Comparison of ENCODE assay signal across 14 cellular contexts in genomic region chr15:90187257-90187868, GRCh38. TPM values are rescaled to one million over a fixed set of nuclear protein-coding genes. Genes with fewer than 3 reads are reported as not detected.
DNase-seq lines count a peak whose midpoint lies in the region; ATAC-seq and TF ChIP-seq lines count a peak whose summit lies in the region.
"Had no signal": no experiment of that assay in that cellular context is flagged by ENCODE, and none has a peak within 500 bp of the region (broad histone marks: within the 10 kb centered on the region; RNA-seq: fewer than 3 reads in every experiment).

No MANE protein-coding gene starts in this region.

- no peak for TF ChIP-seq POLR2A in gastroesophageal sphincter (IDR thresholded peaks at IDR 0.05)

- no peak for TF ChIP-seq EP300 in gastroesophageal sphincter (IDR thresholded peaks at IDR 0.05)

- intact Hi-C loops in activated B cell treated with CpG ODN at 0.5 μM for 24 hours (cut with micrococcal nuclease), result no loop called here

- H3K36me3 ChIP-seq in gastroesophageal sphincter (no peaks in the 10 kb centered on the region), smooth muscle cell (ENCODE audit: low read depth) (no peaks in the 10 kb centered on the region)

- no peak overlapping the region for H2AFZ ChIP-seq in smooth muscle cell (ENCODE audit: low read depth)

- POLR2A ChIA-PET in activated B cell treated with CpG ODN at 0.5 μM for 24 hours (lab: Charles Lee), result interaction anchor here (1.0 to 13.0 kb wide), 3 partner anchors 15 to 46 kb away, joined by 3 to 248 read pairs (median 4); partner anchors contain the start of genes CIB1, GDPGP1 and SEMA4B

- H3K9me3 Mint-ChIP-seq in activated B cell treated with CpG ODN at 0.5 μM for 24 hours, result no peaks in the 10 kb centered on the region

- ATAC-seq in activated B cell treated with CpG ODN at 0.5 μM for 24 hours (ENCODE audit: low read depth) (no peak), gastroesophageal sphincter (no peak), GM21529 (IDR thresholded peaks at IDR 0.05; ENCODE audit: unreplicated experiment) (no peak), GM19328 (IDR thresholded peaks at IDR 0.05; ENCODE audit: unreplicated experiment) (no peak)
- ATAC-seq: esophagus mucosa had no signal

- H3K4me3 ChIP-seq in gastroesophageal sphincter (peak overlapping the region in 1 of 2 donors; percentile 1), smooth muscle cell (no peak overlapping the region)

- TF ChIP-seq CTCF in activated B cell treated with CpG ODN at 0.5 μM for 24 hours (IDR thresholded peaks at IDR 0.05) (no peak), gastroesophageal sphincter (IDR thresholded peaks at IDR 0.05) (no peak), smooth muscle cell (IDR thresholded peaks at IDR 0.05; ENCODE audit: borderline replicate concordance, insufficient read depth, poor library complexity, severe bottlenecking) (no peak)

- H3K4me1 ChIP-seq in gastroesophageal sphincter (peaks cover 0 to 97% (median 31%) of the 10 kb centered on the region in 3 donors), smooth muscle cell (ENCODE audit: low read depth) (peaks cover 11% of the 10 kb centered on the region)

- H3K9me3 ChIP-seq in gastroesophageal sphincter, result no peaks in the 10 kb centered on the region
- no peaks in the 10 kb centered on the region for H3K9me3 ChIP-seq in smooth muscle cell (replicated peaks; ENCODE audit: low read depth)
- H3K9me3 ChIP-seq: SK-N-SH had no signal

- H3K36me3 Mint-ChIP-seq in activated B cell treated with CpG ODN at 0.5 μM for 24 hours (ENCODE audit: low read depth), result peaks cover 9% of the 10 kb centered on the region

- no peaks in the 10 kb centered on the region for H3K27me3 Mint-ChIP-seq in activated B cell treated with CpG ODN at 0.5 μM for 24 hours

- in situ Hi-C loops in G401 (cut with HindIII; ENCODE audit: low sequenced_read_pairs), result no loop called here

- no peak overlapping the region for H3K4me2 ChIP-seq in smooth muscle cell
- H3K4me2 ChIP-seq: SK-N-SH had no signal

- peaks cover 80% of the 10 kb centered on the region for H3K4me1 Mint-ChIP-seq in activated B cell treated with CpG ODN at 0.5 μM for 24 hours

- 30 to 48% methylated on average over 7 of the region's 8 CpGs for WGBS in gastroesophageal sphincter (ENCODE audit: low coverage in 1 of 2), 2 donors
- 84% methylated on average over 8 of the region's 8 CpGs for WGBS in smooth muscle cell (ENCODE audit: low lambda C conversion rate)

- H3K27me3 ChIP-seq in gastroesophageal sphincter, result no peaks in the 10 kb centered on the region
- H3K27me3 ChIP-seq in smooth muscle cell (ENCODE audit: low read depth), result no peaks in the 10 kb centered on the region

- peak overlapping the region; percentile 43 to 97 (median 84) for H3K27ac ChIP-seq in gastroesophageal sphincter
- peak overlapping the region; percentile 30 for H3K27ac ChIP-seq in smooth muscle cell (ENCODE audit: low read depth)

- no peak overlapping the region for H3K9ac ChIP-seq in smooth muscle cell (ENCODE audit: low read depth)
- H3K9ac ChIP-seq: SK-N-SH had no signal

- DNase-seq in G401 (ENCODE audit: low spot score) (peak; percentile 41), activated B cell treated with CpG ODN at 0.5 μM for 24 hours (no peak), smooth muscle cell (lab: John Stamatoyannopoulos, UW; ENCODE audit: unreplicated experiment) (no peak), HK-2 (ENCODE audit: unreplicated experiment) (no peak), pons (ENCODE audit: low spot score) (no peak)
- DNase-seq: activated CD4-positive, alpha-beta T cell treated with anti-CD3 and anti-CD28 coated beads for 4 hours; activated effector memory CD4-positive, alpha-beta T cell treated with anti-CD3 and anti-CD28 coated beads, Interleukin-2, amount 50 U/mL, for 16 hours; IMR-90; NCI-H82; SK-N-SH had no signal

- H3K79me2 ChIP-seq in smooth muscle cell (ENCODE audit: low read depth), result peaks cover 5% of the 10 kb centered on the region

- H3K27ac Mint-ChIP-seq in activated B cell treated with CpG ODN at 0.5 μM for 24 hours, result peak overlapping the region; percentile 84

- H3F3A ChIP-seq in smooth muscle cell (ENCODE audit: low read depth), result peaks cover 16% of the 10 kb centered on the region

- CTCF ChIA-PET in activated B cell treated with CpG ODN at 0.5 μM for 24 hours (lab: Charles Lee), result interaction anchor here (1.2 to 10.1 kb wide), 2 partner anchors 31 to 447 kb away, joined by 3 to 130 read pairs; no protein-coding TSS in a partner anchor

- H4K20me1 ChIP-seq in smooth muscle cell (ENCODE audit: low read depth), result no peaks in the 10 kb centered on the region

- peak overlapping the region; percentile 50 for H3K4me3 Mint-ChIP-seq in activated B cell treated with CpG ODN at 0.5 μM for 24 hours

RNA-seq across cellular contexts. Expression of gene SEMA4B, which starts 13.8 kb away (rescaled TPM):
- total RNA-seq in G401 (2014; rRNA removed; shearing (Covaris generic)), result 7.1 and 25.4 TPM in 2 replicates
- total RNA-seq in activated B cell treated with CpG ODN at 0.5 μM for 24 hours, result 68.1 and 85.1 TPM in 2 replicates
- total RNA-seq in gastroesophageal sphincter, result 10 to 100 TPM; 18.7 to 44.9 (median 41.9) TPM
- 26.5 and 29.6 TPM in 2 replicates for total RNA-seq in smooth muscle cell
- 51.4 and 57.1 TPM in 2 replicates for polyA plus RNA-seq in smooth muscle cell

RNA-seq across cellular contexts. Expression of gene CIB1, which starts 46.4 kb away (rescaled TPM):
- total RNA-seq in G401 (2014; rRNA removed; shearing (Covaris generic)), result 82.0 and 83.7 TPM in 2 replicates
- total RNA-seq in activated B cell treated with CpG ODN at 0.5 μM for 24 hours, result 96.6 and 105 TPM in 2 replicates
- total RNA-seq in gastroesophageal sphincter, result 10 to 100 TPM; 22.8 to 35.6 (median 25.5) TPM
- 33.9 and 37.3 TPM in 2 replicates for total RNA-seq in smooth muscle cell
- polyA plus RNA-seq in smooth muscle cell, result 110 and 132 TPM in 2 replicates

RNA-seq across cellular contexts. Expression of gene GDPGP1, which starts 46.6 kb away (rescaled TPM):
- total RNA-seq in G401 (2014; rRNA removed; shearing (Covaris generic)), result 3.4 and 4.2 TPM in 2 replicates
- total RNA-seq in activated B cell treated with CpG ODN at 0.5 μM for 24 hours, result 6.1 and 6.2 TPM in 2 replicates
- 1 to 10 TPM; 2.0 to 8.9 (median 7.5) TPM for total RNA-seq in gastroesophageal sphincter
- total RNA-seq in smooth muscle cell, result 0.09 and 0.40 TPM in 2 replicates
- 0.21 and 1.2 TPM in 2 replicates for polyA plus RNA-seq in smooth muscle cell
